In the genomic region with DNA sequence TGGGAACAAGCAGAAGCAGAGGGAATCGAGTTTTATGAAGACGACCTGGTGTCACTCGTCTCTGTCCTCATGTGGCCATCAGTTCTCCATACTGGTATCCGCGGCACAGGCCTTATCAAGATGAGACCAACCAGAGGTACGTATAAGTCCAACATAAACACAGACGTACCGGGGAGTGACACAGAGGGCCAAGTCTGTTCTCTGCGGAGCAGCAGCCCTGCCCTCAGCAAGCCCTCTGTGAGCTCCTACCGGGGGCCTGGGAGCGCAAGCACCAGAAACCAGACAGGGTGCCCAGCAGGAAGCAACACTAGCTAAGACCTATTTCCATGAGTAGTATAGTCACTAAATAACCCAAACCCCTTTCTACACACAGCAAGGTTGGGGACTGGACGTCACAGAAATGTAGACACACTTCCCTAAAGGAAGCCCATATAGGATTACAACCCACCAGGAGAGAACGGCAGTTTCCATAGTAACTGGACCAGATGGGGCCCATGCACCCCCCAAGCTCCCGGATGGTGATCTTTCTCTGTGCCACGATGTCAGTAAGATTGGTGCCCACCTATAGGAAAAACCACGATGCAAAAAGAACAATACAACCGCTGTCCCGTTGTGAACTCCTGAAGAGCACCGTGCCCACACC, we compare ENCODE assay signal across 8 cellular contexts. TPM values are rescaled to one million over a fixed set of nuclear protein-coding genes. Genes with fewer than 3 reads are reported as not detected.
DNase-seq lines count a peak whose midpoint lies in the region; ATAC-seq and TF ChIP-seq lines count a peak whose summit lies in the region.

No MANE protein-coding gene starts in this region.

- no peak for ATAC-seq in Right ventricle myocardium superior (ENCODE audit: poor library complexity)
- no peak for ATAC-seq in left lung
- no peak for ATAC-seq in upper lobe of left lung (ENCODE audit: low FRiP score in 2 of 2)
- no peak for ATAC-seq in HG02885 (IDR thresholded peaks at IDR 0.05; ENCODE audit: poor library complexity, unreplicated experiment)
- no peak for ATAC-seq in HG03095 (IDR thresholded peaks at IDR 0.05; ENCODE audit: unreplicated experiment)
- ATAC-seq in GM18511 (IDR thresholded peaks at IDR 0.05; ENCODE audit: unreplicated experiment), result no peak

- H3K9me3 Mint-ChIP-seq in activated naive CD8-positive, alpha-beta T cell (ENCODE audit: low read depth), result no peaks in the 10 kb centered on the region

- H3K27me3 Mint-ChIP-seq in activated naive CD8-positive, alpha-beta T cell, result no peaks in the 10 kb centered on the region

- 42 to 47% methylated on average over 17 to 19 of the region's 19 CpGs for WGBS in upper lobe of left lung, 2 donors

- TF ChIP-seq EP300 in upper lobe of left lung (IDR thresholded peaks at IDR 0.05), result no peak

- TF ChIP-seq POLR2A in upper lobe of left lung (IDR thresholded peaks at IDR 0.05), result no peak

- peaks cover 9% of the 10 kb centered on the region for H3K36me3 ChIP-seq in cardiac muscle cell
- H3K36me3 ChIP-seq in left lung, result peaks cover 0 to 38% of the 10 kb centered on the region in 2 donors
- H3K36me3 ChIP-seq in upper lobe of left lung, result peaks cover 9 to 35% (median 19%) of the 10 kb centered on the region in 4 donors

- peak overlapping the region; percentile 87 for H3K4me3 ChIP-seq in cardiac muscle cell
- H3K4me3 ChIP-seq in left lung, result peak overlapping the region; percentile 93 to 100
- H3K4me3 ChIP-seq in upper lobe of left lung, result peak overlapping the region; percentile 88 to 100 (median 92)

- H3K4me1 Mint-ChIP-seq in activated naive CD8-positive, alpha-beta T cell (ENCODE audit: low read depth), result peaks cover 29% of the 10 kb centered on the region

- H3K36me3 Mint-ChIP-seq in activated naive CD8-positive, alpha-beta T cell, result peaks cover 2% of the 10 kb centered on the region

- H3K9me3 ChIP-seq in cardiac muscle cell (ENCODE audit: low read depth), result no peaks in the 10 kb centered on the region
- no peaks in the 10 kb centered on the region for H3K9me3 ChIP-seq in left lung
- H3K9me3 ChIP-seq in upper lobe of left lung, result no peaks in the 10 kb centered on the region

- H3K27ac ChIP-seq in cardiac muscle cell, result peak overlapping the region; percentile 81
- H3K27ac ChIP-seq in left lung, result peak overlapping the region in 1 of 2 donors; percentile 87
- H3K27ac ChIP-seq in upper lobe of left lung, result peak overlapping the region; percentile 82 to 93 (median 88)

- H3K4me1 ChIP-seq in cardiac muscle cell (ENCODE audit: low read depth), result peaks cover 12% of the 10 kb centered on the region
- peaks cover 14 to 34% of the 10 kb centered on the region in 2 donors for H3K4me1 ChIP-seq in left lung
- H3K4me1 ChIP-seq in upper lobe of left lung, result peaks cover 22 to 38% (median 28%) of the 10 kb centered on the region in 4 donors

- peak overlapping the region; percentile 75 for H3K27ac Mint-ChIP-seq in activated naive CD8-positive, alpha-beta T cell

- peak overlapping the region; percentile 92 for H3K4me3 Mint-ChIP-seq in activated naive CD8-positive, alpha-beta T cell

- intact Hi-C loops in Right ventricle myocardium superior (cut with DNase I) (no loop called here), left lung (cut with DNase I) (no loop called here)

- DNase-seq in cardiac muscle cell (ENCODE audit: low read depth in 1 of 2, low spot score in 1 of 2) (no peak), Right ventricle myocardium superior (no peak), left lung (no peak), upper lobe of left lung (no peak)

- no peaks in the 10 kb centered on the region for H3K27me3 ChIP-seq in cardiac muscle cell
- H3K27me3 ChIP-seq in left lung, result no peaks in the 10 kb centered on the region
- no peaks in the 10 kb centered on the region for H3K27me3 ChIP-seq in upper lobe of left lung

- TF ChIP-seq CTCF in cardiac muscle cell (IDR thresholded peaks at IDR 0.05; ENCODE audit: low read depth, low read length) (no peak), left lung (IDR thresholded peaks at IDR 0.05) (no peak), upper lobe of left lung (IDR thresholded peaks at IDR 0.05) (no peak)

RNA-seq across cellular contexts. Expression of a gene that starts 0.9 kb away (rescaled TPM):
- total RNA-seq in cardiac muscle cell (44.3 and 58.3 TPM in 2 replicates), Right ventricle myocardium superior (11.9 TPM), left lung (10 to 100 TPM; 22.5 to 27.0 TPM), upper lobe of left lung (10 to 100 TPM; 16.9 to 47.1 (median 20.5) TPM)
- 92.0 and 109 TPM in 2 replicates for polyA plus RNA-seq in cardiac muscle cell

RNA-seq across cellular contexts. Expression of a gene that starts 1.1 kb away (rescaled TPM):
- total RNA-seq in cardiac muscle cell (86.1 and 107 TPM in 2 replicates), Right ventricle myocardium superior (34.5 TPM), left lung (100 to 1,000 TPM in 1 of 2 donors, 10 to 100 TPM in 1; 94.6 to 123 TPM), upper lobe of left lung (100 to 1,000 TPM in 4 of 6 donors, 10 to 100 TPM in 2; 74.7 to 164 (median 108) TPM)
- polyA plus RNA-seq in cardiac muscle cell, result 108 and 109 TPM in 2 replicates

RNA-seq across cellular contexts. Expression of a gene that starts 16.1 kb away (rescaled TPM):
- total RNA-seq in cardiac muscle cell (16.9 and 20.1 TPM in 2 replicates), Right ventricle myocardium superior (4.8 TPM), left lung (10 to 100 TPM; 15.4 to 19.9 TPM), upper lobe of left lung (10 to 100 TPM; 10.8 to 49.2 (median 12.6) TPM)
- polyA plus RNA-seq in cardiac muscle cell, result 23.2 and 23.4 TPM in 2 replicates

RNA-seq across cellular contexts. Expression of a gene that starts 16.3 kb away (rescaled TPM):
- 100 and 130 TPM in 2 replicates for total RNA-seq in cardiac muscle cell
- 85.5 and 104 TPM in 2 replicates for polyA plus RNA-seq in cardiac muscle cell
- 16.1 TPM for total RNA-seq in Right ventricle myocardium superior
- total RNA-seq in left lung, result 10 to 100 TPM; 26.2 to 33.8 TPM
- total RNA-seq in upper lobe of left lung, result 10 to 100 TPM; 32.2 to 46.7 (median 38.5) TPM

RNA-seq across cellular contexts. Expression of a gene that starts 20.5 kb away (rescaled TPM):
- 45.0 and 47.5 TPM in 2 replicates for total RNA-seq in cardiac muscle cell
- polyA plus RNA-seq in cardiac muscle cell, result 187 and 222 TPM in 2 replicates
- 173 TPM for total RNA-seq in Right ventricle myocardium superior
- total RNA-seq in left lung, result 10 to 100 TPM; 45.0 to 72.2 TPM
- total RNA-seq in upper lobe of left lung, result 10 to 100 TPM; 29.3 to 69.8 (median 47.8) TPM
